8 cellular contexts compared by ENCODE assay signal in the genomic region with DNA sequence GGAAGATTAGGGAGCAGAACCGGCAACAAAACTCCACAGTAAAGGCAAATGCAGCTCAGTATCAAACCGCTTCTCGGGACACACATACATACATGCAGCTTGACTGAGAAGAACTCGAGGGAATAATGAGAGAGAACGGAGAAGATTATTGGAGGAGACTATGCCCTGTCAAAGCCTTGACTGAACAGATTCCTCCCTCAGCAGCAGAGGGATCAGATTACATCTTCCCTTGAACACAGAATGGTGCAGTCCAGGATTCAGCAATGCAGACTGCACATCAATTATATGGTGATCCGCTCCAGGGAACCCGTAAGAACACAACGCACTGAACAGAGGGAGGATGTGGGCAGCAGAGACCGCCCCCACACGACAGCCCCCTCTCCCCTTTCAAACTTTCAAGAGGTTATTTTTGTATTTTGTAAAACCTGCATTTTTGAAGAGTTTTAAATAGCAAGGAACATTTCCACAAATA.
DNase-seq lines count a peak whose midpoint lies in the region; ATAC-seq and TF ChIP-seq lines count a peak whose summit lies in the region.

No MANE protein-coding gene starts in this region.

- no peak overlapping the region for H2AFZ ChIP-seq in OCI-LY1 (ENCODE audit: low read length)

- DNase-seq in COR-L47 (lab: John Stamatoyannopoulos, UW) (peak; percentile 88), HS-27A (ENCODE audit: low read depth) (peak; percentile 64), choroid plexus epithelial cell (ENCODE audit: low read depth) (peak; percentile 99), left lung (peak in 1 of 2 donors; percentile 32)
- DNase-seq in stimulated activated CD4-positive, alpha-beta T cell treated with anti-CD3 and anti-CD28 coated beads, Interleukin-4, amount 100 ng/mL, for 1 hour = no peak

- no peaks in the 10 kb centered on the region for H3K9me3 ChIP-seq in OCI-LY1 (ENCODE audit: low read length)
- H3K9me3 ChIP-seq in left lung = no peaks in the 10 kb centered on the region
- no peaks in the 10 kb centered on the region for H3K9me3 ChIP-seq in stomach smooth muscle (ENCODE audit: control insufficient read depth in 2 of 2, low read length in 2 of 2)

- TF ChIP-seq CTCF in OCI-LY1 (IDR thresholded peaks at IDR 0.05; ENCODE audit: low read length) = no peak
- no peak for TF ChIP-seq CTCF in choroid plexus epithelial cell (conservative IDR thresholded peaks at IDR 0.05; ENCODE audit: low read depth, low read length)
- no peak for TF ChIP-seq CTCF in left lung (IDR thresholded peaks at IDR 0.05)

- H3K27me3 ChIP-seq in OCI-LY1 (ENCODE audit: insufficient read depth, low read length) = no peaks in the 10 kb centered on the region
- no peaks in the 10 kb centered on the region for H3K27me3 ChIP-seq in left lung
- H3K27me3 ChIP-seq in stomach smooth muscle (ENCODE audit: control insufficient read depth in 1 of 2, insufficient read depth in 2 of 2, low read length in 2 of 2) = no peaks in the 10 kb centered on the region

- peak; percentile 84 for ATAC-seq in GM19463 (IDR thresholded peaks at IDR 0.05; ENCODE audit: unreplicated experiment)
- ATAC-seq in left lung = peak; percentile 99

- H3K27ac ChIP-seq in OCI-LY1 (ENCODE audit: low read depth, low read length, poor library complexity, severe bottlenecking) (peak overlapping the region; percentile 26), left lung (peak overlapping the region in 1 of 2 donors; percentile 76), stomach smooth muscle (ENCODE audit: low read length) (peak overlapping the region; percentile 26)

- peak overlapping the region; percentile 62 for H3K4me2 ChIP-seq in OCI-LY1 (ENCODE audit: low read length)

- no peaks in the 10 kb centered on the region for H3K9me2 ChIP-seq in OCI-LY1 (ENCODE audit: low read depth, low read length)

- 0 out of 2 replicates have a peak, but pooled peaks cover 6% of the 10 kb centered on the region for H3K79me2 ChIP-seq in OCI-LY1 (ENCODE audit: insufficient read depth, low read length)

- no peaks in the 10 kb centered on the region for H3F3A ChIP-seq in OCI-LY1 (ENCODE audit: insufficient read depth, low read length)

- H3K4me3 ChIP-seq in OCI-LY1 (ENCODE audit: low read depth, low read length, poor library complexity, severe bottlenecking) (peak overlapping the region; percentile 26), choroid plexus epithelial cell (ENCODE audit: low read depth, low read length) (peak overlapping the region; percentile 66), left lung (peak overlapping the region; percentile 12 to 22), stomach smooth muscle (ENCODE audit: low read length in 2 of 2) (peak overlapping the region; percentile 76 to 77)

- intact Hi-C loops in left lung (cut with DNase I) = no loop called here

- H4K20me1 ChIP-seq in OCI-LY1 (ENCODE audit: insufficient read depth, low read length) = no peaks in the 10 kb centered on the region

- H3K4me1 ChIP-seq in OCI-LY1 (ENCODE audit: insufficient read depth, low read length, severe bottlenecking) (peaks cover 18% of the 10 kb centered on the region), left lung (peaks cover 0 to 14% of the 10 kb centered on the region in 2 donors), stomach smooth muscle (ENCODE audit: control insufficient read depth, insufficient read depth, low read length) (no peaks in the 10 kb centered on the region)

- H3K36me3 ChIP-seq in OCI-LY1 (ENCODE audit: insufficient read depth, low read length) = no peaks in the 10 kb centered on the region
- H3K36me3 ChIP-seq in left lung = no peaks in the 10 kb centered on the region
- no peaks in the 10 kb centered on the region for H3K36me3 ChIP-seq in stomach smooth muscle (ENCODE audit: control insufficient read depth in 2 of 2, insufficient read depth in 2 of 2, low read length in 2 of 2)

- H3K9ac ChIP-seq in OCI-LY1 (ENCODE audit: low read length) (peak overlapping the region; percentile 20; the same call in 1 of the 2 replicates), stomach smooth muscle (ENCODE audit: low read length in 2 of 2) (peak overlapping the region; percentile 68 to 73)

Comparison
In these comparisons a context has a peak if more than half of its experiments do, and no peak if none do; other contexts are left out.
1. H3K4me3 ChIP-seq: peak in every context shown above with its lines; median percentile 76 in stomach smooth muscle; 66 in choroid plexus epithelial cell; 26 in OCI-LY1; 17 in left lung.